ENCODE assay signal across 8 cellular contexts in the genomic region with DNA sequence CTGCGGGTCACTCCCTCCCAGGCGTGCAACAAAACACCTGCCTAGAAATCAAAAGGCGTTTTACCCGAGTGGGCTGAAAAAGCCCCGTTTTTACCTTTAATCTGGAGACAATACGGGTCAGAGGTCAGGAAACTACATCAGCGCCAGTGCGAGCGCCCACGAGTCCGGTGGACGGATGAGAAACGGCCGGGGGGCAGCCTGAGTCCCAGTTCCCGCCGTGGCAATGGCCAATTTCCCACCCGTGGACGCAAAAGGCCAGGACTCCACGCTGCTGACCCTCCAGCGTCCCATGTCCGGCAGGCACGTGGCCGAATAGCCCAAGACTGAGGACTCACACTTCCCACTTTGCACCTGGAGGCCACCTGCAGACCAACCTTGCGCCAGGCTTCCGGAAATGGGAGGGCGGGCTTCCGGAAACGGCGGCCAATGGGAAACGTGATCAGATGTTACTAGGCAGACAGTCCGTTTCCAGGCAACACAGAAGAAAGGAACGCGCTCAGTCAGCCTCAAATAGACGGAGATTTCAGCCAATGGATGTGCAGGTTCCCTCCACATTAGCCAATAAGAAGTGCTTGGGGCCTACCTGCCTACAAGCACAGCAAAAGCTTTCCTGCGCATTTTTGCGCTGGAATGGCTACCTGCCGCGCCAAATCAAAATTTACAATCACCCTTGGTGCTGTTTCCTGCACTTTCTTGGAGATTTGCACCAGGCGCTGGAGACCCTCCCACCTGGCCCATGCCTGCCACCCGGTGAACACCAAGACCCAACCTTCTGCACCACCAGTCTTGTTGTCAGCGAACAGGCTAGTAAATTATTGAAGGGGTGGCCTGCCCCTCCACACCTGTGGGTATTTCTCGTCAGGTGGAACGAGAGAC. TPM values are rescaled to one million over a fixed set of nuclear protein-coding genes. Genes with fewer than 3 reads are reported as not detected.
DNase-seq lines count a peak whose midpoint lies in the region; ATAC-seq and TF ChIP-seq lines count a peak whose summit lies in the region.

No MANE protein-coding gene starts in this region.

- peaks cover 8% of the 10 kb centered on the region for H3K36me3 ChIP-seq in thoracic aorta

- no peaks in the 10 kb centered on the region for H3K27me3 ChIP-seq in thoracic aorta (replicated peaks; ENCODE audit: insufficient read depth)

- POLR2A ChIA-PET in activated naive CD8-positive, alpha-beta T cell treated with anti-CD3 and anti-CD28 coated beads, Interleukin-2, amount 10 ng/mL, durations not matched to agents 7 days and 5 days (lab: Charles Lee): no interaction called here

- H3K27me3 Mint-ChIP-seq in activated naive CD8-positive, alpha-beta T cell treated with anti-CD3 and anti-CD28 coated beads, Interleukin-2, amount 10 ng/mL, durations not matched to agents 7 days and 5 days: no peaks in the 10 kb centered on the region
- H3K27me3 Mint-ChIP-seq in osteocyte (ENCODE audit: unreplicated experiment): no peaks in the 10 kb centered on the region

- peaks cover 3 to 12% of the 10 kb centered on the region in 2 donors for H3K4me1 ChIP-seq in thoracic aorta (ENCODE audit: control insufficient read depth in 1 of 2, low read depth in 2 of 2)

- peak overlapping the region; percentile 72 for H3K4me3 ChIP-seq in thoracic aorta

- H3K9me3 ChIP-seq in thoracic aorta: peaks cover 6% of the 10 kb centered on the region

- intact Hi-C loops in Right ventricle myocardium superior (cut with DNase I): no loop called here

- H3K27ac Mint-ChIP-seq in activated naive CD8-positive, alpha-beta T cell treated with anti-CD3 and anti-CD28 coated beads, Interleukin-2, amount 10 ng/mL, durations not matched to agents 7 days and 5 days: peak overlapping the region; percentile 34
- peak overlapping the region; percentile 70 for H3K27ac Mint-ChIP-seq in osteocyte (ENCODE audit: unreplicated experiment)

- ATAC-seq in GM18498 (IDR thresholded peaks at IDR 0.05; ENCODE audit: unreplicated experiment) (peak; percentile 77), Right ventricle myocardium superior (ENCODE audit: poor library complexity) (peak; percentile 100), thoracic aorta (ENCODE audit: insufficient number of reproducible peaks, low FRiP score, low read depth) (peak; percentile 93), GM18861 (IDR thresholded peaks at IDR 0.05; ENCODE audit: unreplicated experiment) (no peak)
- ATAC-seq in activated naive CD8-positive, alpha-beta T cell treated with anti-CD3 and anti-CD28 coated beads, Interleukin-2, amount 10 ng/mL, durations not matched to agents 7 days and 5 days (ENCODE audit: low read depth): peak; percentile 95

- no peak overlapping the region for H3K27ac ChIP-seq in thoracic aorta

- H3K4me3 Mint-ChIP-seq in activated naive CD8-positive, alpha-beta T cell treated with anti-CD3 and anti-CD28 coated beads, Interleukin-2, amount 10 ng/mL, durations not matched to agents 7 days and 5 days: peak overlapping the region; percentile 75
- H3K4me3 Mint-ChIP-seq in osteocyte (ENCODE audit: unreplicated experiment): peak overlapping the region; percentile 81

- H3K9me3 Mint-ChIP-seq in activated naive CD8-positive, alpha-beta T cell treated with anti-CD3 and anti-CD28 coated beads, Interleukin-2, amount 10 ng/mL, durations not matched to agents 7 days and 5 days: peaks cover 33% of the 10 kb centered on the region
- H3K9me3 Mint-ChIP-seq in osteocyte (ENCODE audit: unreplicated experiment): peaks cover 16% of the 10 kb centered on the region

- TF ChIP-seq CTCF in osteocyte (IDR thresholded peaks at IDR 0.05) (no peak), thoracic aorta (IDR thresholded peaks at IDR 0.05) (no peak)

- H3K4me1 Mint-ChIP-seq in activated naive CD8-positive, alpha-beta T cell treated with anti-CD3 and anti-CD28 coated beads, Interleukin-2, amount 10 ng/mL, durations not matched to agents 7 days and 5 days: peaks cover 5% of the 10 kb centered on the region
- peaks cover 19% of the 10 kb centered on the region for H3K4me1 Mint-ChIP-seq in osteocyte (ENCODE audit: unreplicated experiment)

- H3K36me3 Mint-ChIP-seq in activated naive CD8-positive, alpha-beta T cell treated with anti-CD3 and anti-CD28 coated beads, Interleukin-2, amount 10 ng/mL, durations not matched to agents 7 days and 5 days: peaks cover 48% of the 10 kb centered on the region
- peaks cover 39% of the 10 kb centered on the region for H3K36me3 Mint-ChIP-seq in osteocyte (ENCODE audit: unreplicated experiment)

- DNase-seq in HS-5 (ENCODE audit: low read depth) (peak; percentile 68), SK-N-DZ (ENCODE audit: low spot score) (peak; percentile 96), Right ventricle myocardium superior (peak; percentile 88), osteocyte (ENCODE audit: extremely low spot score, unreplicated experiment) (peak; percentile 93), thoracic aorta (ENCODE audit: low spot score) (peak; percentile 24)
- peak; percentile 73 for DNase-seq in activated naive CD8-positive, alpha-beta T cell treated with anti-CD3 and anti-CD28 coated beads, Interleukin-2, amount 10 ng/mL, durations not matched to agents 7 days and 5 days

RNA-seq across cellular contexts. Expression of gene ZFP14, which starts 47.4 kb away (rescaled TPM):
- 4.2 and 5.4 TPM in 2 replicates for polyA plus RNA-seq in SK-N-DZ (2014; cell fraction: cytosol; rRNA removed)
- polyA plus RNA-seq in SK-N-DZ (2014; cell fraction: nucleus; rRNA removed): 2.8 and 6.2 TPM in 2 replicates
- total RNA-seq in activated naive CD8-positive, alpha-beta T cell treated with anti-CD3 and anti-CD28 coated beads, Interleukin-2, amount 10 ng/mL, durations not matched to agents 7 days and 5 days: 1 to 10 TPM; 9.3 to 9.7 TPM
- total RNA-seq in Right ventricle myocardium superior (2.6 TPM), osteocyte (6.0 and 6.6 TPM in 2 replicates), thoracic aorta (1 to 10 TPM; 4.1 to 4.2 TPM)

Comparison
In these comparisons a context has a peak if more than half of its experiments do, and no peak if none do; other contexts are left out.
1. DNase-seq: peak in every context shown above with its lines; median percentile 96 in SK-N-DZ; 93 in osteocyte; 88 in Right ventricle myocardium superior; 73 in activated naive CD8-positive, alpha-beta T cell treated with anti-CD3 and anti-CD28 coated beads, Interleukin-2, amount 10 ng/mL, durations not matched to agents 7 days and 5 days; 68 in HS-5; 24 in thoracic aorta.